ENCODE assay signal across 28 cellular contexts in genomic region chr17:22142091-22142490, GRCh38.
A peak's percentile ranks its signal among the peaks of the same experiment; 100 is the strongest.
DNase-seq lines count a peak whose midpoint lies in the region; ATAC-seq, FAIRE-seq and TF ChIP-seq lines count a peak whose summit lies in the region.
"Had no signal": no experiment of that assay in that cellular context is flagged by ENCODE, and none has a peak within 500 bp of the region (broad histone marks: within the 10 kb centered on the region; RNA-seq: fewer than 3 reads in every experiment).

No MANE protein-coding gene starts in this region.

- H3K27me3 ChIP-seq in bronchial epithelial cell (ENCODE audit: control insufficient read depth, insufficient read depth, low read length) (no peaks in the 10 kb centered on the region), neural cell (ENCODE audit: insufficient read depth, low read depth, low read length) (no peaks in the 10 kb centered on the region)
- H3K27me3 ChIP-seq: BLaER1, SJSA1 had no signal

- H3K27me3 Mint-ChIP-seq in natural killer cell (ENCODE audit: low read depth in 2 of 2) = no peaks in the 10 kb centered on the region
- H3K27me3 Mint-ChIP-seq: CD4-positive, CD25-positive, alpha-beta regulatory T cell; IgD-negative memory B cell; T-cell had no signal

- H4K20me1 ChIP-seq in neural cell (ENCODE audit: insufficient read depth) = no peaks in the 10 kb centered on the region
- H4K20me1 ChIP-seq: BLaER1 had no signal

- peak; percentile 37 for TF ChIP-seq EP300 in neural cell (conservative IDR thresholded peaks at IDR 0.05; ENCODE audit: poor library complexity, severe bottlenecking)

- intact Hi-C loops in natural killer cell (cut with micrococcal nuclease) = no loop called here

- H3K36me3 ChIP-seq in bronchial epithelial cell (ENCODE audit: control insufficient read depth, insufficient read depth, low read length) (no peaks in the 10 kb centered on the region), neural cell (ENCODE audit: insufficient read depth, low read length) (no peaks in the 10 kb centered on the region)
- H3K36me3 ChIP-seq: BLaER1, HAP-1, SJSA1 had no signal

- H3F3A ChIP-seq in neural cell (ENCODE audit: insufficient read depth, low read length, poor library complexity, severe bottlenecking) = no peaks in the 10 kb centered on the region

- DNase-seq in NCI-H82 (lab: John Stamatoyannopoulos, UW) (peak; percentile 42), NCI-H82 treated with DMSO at 0.1 percent for 48 hours (lab: John Stamatoyannopoulos, UW; ENCODE audit: unreplicated experiment) (no peak), bronchial epithelial cell (ENCODE audit: low read depth) (no peak), natural killer cell (no peak), medulla oblongata (ENCODE audit: extremely low spot score) (no peak)
- DNase-seq: CD4-positive, CD25-positive, alpha-beta regulatory T cell; EL; GF-D8; GOT3; HFFc6; NCI-H1092; NCI-H1417 treated with DMSO at 0.1 percent for 48 hours; NCI-H187 treated with DMSO at 0.1 percent for 48 hours; NCI-H446; NCI-H69; NK-92 treated with Interleukin-12 subunit alpha and Interleukin-12 subunit beta, amount 100 ng/mL, for 24 hours; Right ventricle myocardium superior; RPMI8226; T-cell had no signal

- no peak for TF ChIP-seq RAD21 in neural cell (conservative IDR thresholded peaks at IDR 0.05)

- TF ChIP-seq CTCF in bronchial epithelial cell (IDR thresholded peaks at IDR 0.05; ENCODE audit: insufficient read depth, low read length, severe bottlenecking) (no peak), neural cell (IDR thresholded peaks at IDR 0.05; ENCODE audit: poor library complexity, severe bottlenecking) (no peak), natural killer cell (IDR thresholded peaks at IDR 0.05) (no peak)

- H2AFZ ChIP-seq in neural cell (ENCODE audit: low read depth, low read length) = no peak overlapping the region

- H3K9me2 ChIP-seq in neural cell (ENCODE audit: insufficient read depth, low read length) = no peaks in the 10 kb centered on the region

- no peak overlapping the region for H3K9ac ChIP-seq in neural cell (ENCODE audit: low read length)
- H3K9ac ChIP-seq: BLaER1 had no signal

- no peaks in the 10 kb centered on the region for H3K36me3 Mint-ChIP-seq in natural killer cell
- H3K36me3 Mint-ChIP-seq: CD4-positive, CD25-positive, alpha-beta regulatory T cell; IgD-negative memory B cell; T-cell had no signal

- peak overlapping the region; percentile 17 for H3K27ac ChIP-seq in neural cell (ENCODE audit: low read length)
- H3K27ac ChIP-seq: BLaER1, HL-60, SJSA1 had no signal

- no peaks in the 10 kb centered on the region for H3K79me2 ChIP-seq in neural cell (replicated peaks; ENCODE audit: insufficient read depth, low read length)

- H3K27ac Mint-ChIP-seq in natural killer cell = no peak overlapping the region
- H3K27ac Mint-ChIP-seq: CD4-positive, CD25-positive, alpha-beta regulatory T cell; HFFc6; IgD-negative memory B cell; T-cell had no signal

- H3K4me3 Mint-ChIP-seq in natural killer cell = no peak overlapping the region
- H3K4me3 Mint-ChIP-seq: CD4-positive, CD25-positive, alpha-beta regulatory T cell; HFFc6; IgD-negative memory B cell; T-cell had no signal

- H3K9me3 Mint-ChIP-seq in natural killer cell = peaks cover 3 to 4% of the 10 kb centered on the region in 2 donors

- no peak overlapping the region for H3K4me2 ChIP-seq in neural cell (ENCODE audit: low read length)
- H3K4me2 ChIP-seq: BLaER1 had no signal

- ATAC-seq in natural killer cell = no peak
- no peak for ATAC-seq in HG03439 (IDR thresholded peaks at IDR 0.05; ENCODE audit: unreplicated experiment)
- ATAC-seq: T-cell had no signal

- no peaks in the 10 kb centered on the region for H3K9me3 ChIP-seq in neural cell (ENCODE audit: low read length)
- H3K9me3 ChIP-seq: BLaER1, HAP-1, SJSA1 had no signal

- H3K4me3 ChIP-seq in bronchial epithelial cell (ENCODE audit: low read depth, low read length) (no peak overlapping the region), neural cell (ENCODE audit: low read length) (no peak overlapping the region)
- H3K4me3 ChIP-seq: BLaER1, HAP-1, SJSA1 had no signal

- no peaks in the 10 kb centered on the region for H3K4me1 Mint-ChIP-seq in natural killer cell
- H3K4me1 Mint-ChIP-seq: CD4-positive, CD25-positive, alpha-beta regulatory T cell; IgD-negative memory B cell; T-cell had no signal

- peak; percentile 80 for FAIRE-seq in bronchial epithelial cell (lab: Jason Lieb, UNC)
- FAIRE-seq: D721Med, GM12891 had no signal

TF ChIP-seq in neural cell, 6 proteins besides CTCF, POLR2A, EP300 and RAD21:
- peak; percentile 57 for TF ChIP-seq POLR2AphosphoS5 (IDR thresholded peaks at IDR 0.05)
- no peak for TF ChIP-seq MXI1 (conservative IDR thresholded peaks at IDR 0.05; ENCODE audit: poor library complexity, severe bottlenecking)
